In the genomic region with DNA sequence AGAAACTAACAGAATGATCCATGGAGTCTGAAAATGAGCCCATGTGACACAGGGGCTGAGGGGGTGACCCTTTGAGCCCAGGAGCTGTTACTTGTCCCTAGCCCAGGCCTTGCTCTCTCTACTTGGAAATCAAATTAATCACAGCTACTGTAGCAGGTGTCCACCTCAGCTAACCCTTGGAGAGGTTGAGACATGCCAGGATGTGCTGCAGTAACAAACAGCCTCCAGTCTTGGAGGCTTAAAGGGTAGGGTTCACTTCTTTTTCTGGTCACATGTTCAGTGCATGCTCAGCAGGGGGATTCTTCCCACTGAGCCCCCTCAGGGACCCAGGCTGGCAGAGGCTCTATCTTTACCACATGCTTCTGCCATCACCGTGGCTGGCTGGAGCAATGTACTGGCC, we compare ENCODE assay signal across 17 cellular contexts.
"Had no signal": no experiment of that assay in that cellular context is flagged by ENCODE, and none has a peak within 500 bp of the region (broad histone marks: within the 10 kb centered on the region; RNA-seq: fewer than 3 reads in every experiment).

No MANE protein-coding gene starts in this region.

- H3K9ac ChIP-seq: SK-N-SH had no signal

- H3K9me3 ChIP-seq: MG63, SK-N-SH had no signal

- H3K27ac ChIP-seq: RWPE1 had no signal

- H3K4me2 ChIP-seq: SK-N-SH had no signal

- H3K4me3 ChIP-seq: MG63 had no signal

- DNase-seq: Karpas-422, KG1, MG63, NCI-H1092, NCI-H1417 treated with DMSO at 0.1 percent for 48 hours, NCI-H146, NCI-H1694 treated with DMSO at 0.1 percent for 48 hours, NCI-H1930, NCI-H2107, NCI-H2227 treated with DMSO at 0.1 percent for 48 hours, NCI-H446, NCI-H510A, NCI-H774, SHP77, SK-N-SH, SW 1271 had no signal

- H3K27me3 ChIP-seq: MG63 had no signal
